Comparison of ENCODE assay signal across 14 cellular contexts in genomic region chr22:23395476-23396361, GRCh38.
"Had no signal": no experiment of that assay in that cellular context is flagged by ENCODE, and none has a peak within 500 bp of the region (broad histone marks: within the 10 kb centered on the region; RNA-seq: fewer than 3 reads in every experiment).

No MANE protein-coding gene starts in this region.

- H3K4me1 ChIP-seq: adrenal gland had no signal

- H3K36me3 ChIP-seq: adrenal gland, ovary, thoracic aorta had no signal

- ATAC-seq: activated CD4-positive, CD25-positive, alpha-beta regulatory T cell treated with anti-CD3 and anti-CD28 coated beads, Interleukin-2, amount 50 U/mL, for 24 hours; left cardiac atrium; stimulated activated naive CD8-positive, alpha-beta T cell treated with anti-CD3 and anti-CD28 coated beads, Interleukin-15, amount 100 ng/mL, for 72 hours had no signal

- DNase-seq: activated CD4-positive, alpha-beta T cell treated with anti-CD3 and anti-CD28 coated beads, Interleukin-2, amount 50 U/mL, for 4 hours; activated naive CD4-positive, alpha-beta T cell; adrenal gland; dermis blood vessel endothelial cell; left cardiac atrium; stimulated activated CD4-positive, alpha-beta T cell treated with anti-CD3 and anti-CD28 coated beads, Interleukin-4, amount 100 ng/mL, for 4 hours; stimulated activated naive CD8-positive, alpha-beta T cell treated with anti-CD3 and anti-CD28 coated beads, Interleukin-15, amount 100 ng/mL, for 72 hours had no signal

- H3K9me3 Mint-ChIP-seq: activated T-helper 1 cell treated with anti-CD3 and anti-CD28 coated beads, Interleukin-12 subunit alpha, Interleukin-12 subunit beta, Interleukin-2, Interleukin-4 antibody, amounts not matched to agents 30 ng/mL and 10 ng/mL and 1 ng/mL, durations not matched to agents 14 hours and 24 hours and 36 hours; brain; immature natural killer cell; nephron; stimulated activated naive CD8-positive, alpha-beta T cell treated with anti-CD3 and anti-CD28 coated beads, Interleukin-15, amount 100 ng/mL, for 72 hours had no signal

- H3K4me3 Mint-ChIP-seq: activated T-helper 1 cell treated with anti-CD3 and anti-CD28 coated beads, Interleukin-12 subunit alpha, Interleukin-12 subunit beta, Interleukin-2, Interleukin-4 antibody, amounts not matched to agents 30 ng/mL and 10 ng/mL and 1 ng/mL, durations not matched to agents 14 hours and 24 hours and 36 hours; brain; immature natural killer cell; nephron; stimulated activated naive CD8-positive, alpha-beta T cell treated with anti-CD3 and anti-CD28 coated beads, Interleukin-15, amount 100 ng/mL, for 72 hours had no signal

- H3K4me3 ChIP-seq: adrenal gland, ovary, thoracic aorta had no signal

- H3K27me3 Mint-ChIP-seq: stimulated activated naive CD8-positive, alpha-beta T cell treated with anti-CD3 and anti-CD28 coated beads, Interleukin-15, amount 100 ng/mL, for 72 hours had no signal

- H3K27ac Mint-ChIP-seq: activated T-helper 1 cell treated with anti-CD3 and anti-CD28 coated beads, Interleukin-12 subunit alpha, Interleukin-12 subunit beta, Interleukin-2, Interleukin-4 antibody, amounts not matched to agents 30 ng/mL and 10 ng/mL and 1 ng/mL, durations not matched to agents 14 hours and 24 hours and 36 hours had no signal

- H3K27ac ChIP-seq: adrenal gland, thoracic aorta had no signal

- H3K9me3 ChIP-seq: adrenal gland, ovary, thoracic aorta had no signal

- H3K27me3 ChIP-seq: adrenal gland, ovary had no signal

- H3K4me1 Mint-ChIP-seq: brain; immature natural killer cell; nephron; stimulated activated naive CD8-positive, alpha-beta T cell treated with anti-CD3 and anti-CD28 coated beads, Interleukin-15, amount 100 ng/mL, for 72 hours had no signal

- H3K36me3 Mint-ChIP-seq: brain, immature natural killer cell had no signal
